Comparison of ENCODE assay signal across 12 cellular contexts in genomic region chr20:34582221-34582620, GRCh38. TPM values are rescaled to one million over a fixed set of nuclear protein-coding genes. Genes with fewer than 3 reads are reported as not detected.
A peak's percentile ranks its signal among the peaks of the same experiment; 100 is the strongest.
DNase-seq lines count a peak whose midpoint lies in the region; ATAC-seq and TF ChIP-seq lines count a peak whose summit lies in the region.
"Had no signal": no experiment of that assay in that cellular context is flagged by ENCODE, and none has a peak within 500 bp of the region (broad histone marks: within the 10 kb centered on the region; RNA-seq: fewer than 3 reads in every experiment).

No MANE protein-coding gene starts in this region.

- POLR2A ChIA-PET in OCI-LY7 (lab: Charles Lee), result no interaction called here

- H2BK12ac ChIP-seq in mesenchymal stem cell (ENCODE audit: low read length in 2 of 2), result no peak overlapping the region

- peaks cover 17% of the 10 kb centered on the region for H3K36me3 Mint-ChIP-seq in activated naive CD4-positive, alpha-beta T cell treated with anti-CD3 and anti-CD28 coated beads for 36 hours (ENCODE audit: low read depth)
- peaks cover 22% of the 10 kb centered on the region for H3K36me3 Mint-ChIP-seq in activated naive CD8-positive, alpha-beta T cell treated with anti-CD3 and anti-CD28 coated beads, Interleukin-2, amount 50 U/mL, for 24 hours (ENCODE audit: low read depth)

- intact Hi-C loops in activated naive CD4-positive, alpha-beta T cell treated with anti-CD3 and anti-CD28 coated beads for 36 hours (cut with micrococcal nuclease), result loop anchor here (1.0 to 5.0 kb wide), 4 partner anchors 43 to 470 kb away; partner anchors contain the start of genes AHCY, EIF2S2 and PIGU
- intact Hi-C loops in testis (cut with DNase I; ENCODE audit: low total_unique reads), result no loop called here
- intact Hi-C loops in OCI-LY7 (cut with micrococcal nuclease; ENCODE audit: unreplicated experiment), result no loop called here
- intact Hi-C loops in mammary epithelial cell (cut with micrococcal nuclease), result no loop called here

- no peaks in the 10 kb centered on the region for H3K9me3 Mint-ChIP-seq in activated naive CD4-positive, alpha-beta T cell treated with anti-CD3 and anti-CD28 coated beads for 36 hours
- no peaks in the 10 kb centered on the region for H3K9me3 Mint-ChIP-seq in activated naive CD8-positive, alpha-beta T cell treated with anti-CD3 and anti-CD28 coated beads, Interleukin-2, amount 50 U/mL, for 24 hours

- H3K4me3 ChIP-seq in mesenchymal stem cell (ENCODE audit: insufficient read depth in 1 of 2, low read depth in 1 of 2, low read length in 2 of 2) (peak overlapping the region in 1 of 2 experiments; percentile 46), testis (no peak overlapping the region), OCI-LY7 (ENCODE audit: low read depth, low read length, poor library complexity, severe bottlenecking) (no peak overlapping the region), mammary epithelial cell (replicated peaks in 1 of 3; ENCODE audit: insufficient read depth in 1 of 3, low read depth in 2 of 3, low read length in 3 of 3) (no peak overlapping the region)

- H3K9me2 ChIP-seq in OCI-LY7 (ENCODE audit: insufficient read depth, low read length), result no peaks in the 10 kb centered on the region

- dilution Hi-C loops in mammary epithelial cell (cut with HindIII; ENCODE audit: low sequenced_read_pairs), result no loop called here

- no peak overlapping the region for H3K18ac ChIP-seq in mesenchymal stem cell (ENCODE audit: low read depth in 1 of 2, low read length in 2 of 2)

- peak overlapping the region; percentile 94 for H3K27ac Mint-ChIP-seq in activated naive CD4-positive, alpha-beta T cell treated with anti-CD3 and anti-CD28 coated beads for 36 hours
- H3K27ac Mint-ChIP-seq in activated naive CD8-positive, alpha-beta T cell treated with anti-CD3 and anti-CD28 coated beads, Interleukin-2, amount 50 U/mL, for 24 hours, result peak overlapping the region; percentile 57

- no peak overlapping the region for H4K91ac ChIP-seq in mesenchymal stem cell (ENCODE audit: low read length)

- no peak overlapping the region for H3K4me3 Mint-ChIP-seq in activated naive CD4-positive, alpha-beta T cell treated with anti-CD3 and anti-CD28 coated beads for 36 hours
- no peak overlapping the region for H3K4me3 Mint-ChIP-seq in activated naive CD8-positive, alpha-beta T cell treated with anti-CD3 and anti-CD28 coated beads, Interleukin-2, amount 50 U/mL, for 24 hours

- no peak overlapping the region for H3K4me2 ChIP-seq in mesenchymal stem cell (ENCODE audit: low read length, poor library complexity, severe bottlenecking)
- no peak overlapping the region for H3K4me2 ChIP-seq in OCI-LY7 (ENCODE audit: low read length)
- no peak overlapping the region for H3K4me2 ChIP-seq in mammary epithelial cell (ENCODE audit: insufficient read depth, low read depth, low read length)

- no peak overlapping the region for H2AK5ac ChIP-seq in mesenchymal stem cell (ENCODE audit: low read length, severe bottlenecking)

- no peak overlapping the region for H3K4ac ChIP-seq in mesenchymal stem cell (ENCODE audit: low read depth in 1 of 2, low read length in 2 of 2)

- no peaks in the 10 kb centered on the region for H3K79me1 ChIP-seq in mesenchymal stem cell (replicated peaks; ENCODE audit: low read length, poor library complexity, severe bottlenecking)

- no peak overlapping the region for H2BK120ac ChIP-seq in mesenchymal stem cell (ENCODE audit: low read depth, low read length)

- H3K36me3 ChIP-seq in mesenchymal stem cell (ENCODE audit: control insufficient read depth in 1 of 2, insufficient read depth in 2 of 2, low read depth in 1 of 2, low read length in 2 of 2) (peaks cover 10 to 28% of the 10 kb centered on the region in 2 experiments), testis (ENCODE audit: low read depth, missing control alignments) (no peaks in the 10 kb centered on the region), OCI-LY7 (ENCODE audit: insufficient read depth, low read length) (peaks cover 47% of the 10 kb centered on the region), mammary epithelial cell (ENCODE audit: insufficient read depth, low read length) (no peaks in the 10 kb centered on the region)

- H3K27ac ChIP-seq in mesenchymal stem cell (ENCODE audit: low read length, poor library complexity, severe bottlenecking) (no peak overlapping the region), testis (no peak overlapping the region), OCI-LY7 (ENCODE audit: low read depth, low read length, poor library complexity, severe bottlenecking) (no peak overlapping the region), mammary epithelial cell (ENCODE audit: insufficient read depth, low read depth, low read length) (no peak overlapping the region)

- peak overlapping the region; percentile 64 for H4K8ac ChIP-seq in mesenchymal stem cell (ENCODE audit: low read length)

- peaks cover 17% of the 10 kb centered on the region for H3K4me1 ChIP-seq in mesenchymal stem cell (ENCODE audit: control insufficient read depth, insufficient read depth, low read depth, low read length)
- peaks cover 15% of the 10 kb centered on the region for H3K4me1 ChIP-seq in testis
- peaks cover 10% of the 10 kb centered on the region for H3K4me1 ChIP-seq in OCI-LY7 (ENCODE audit: insufficient read depth, low read length, poor library complexity, severe bottlenecking)
- peaks cover 30% of the 10 kb centered on the region for H3K4me1 ChIP-seq in mammary epithelial cell (ENCODE audit: insufficient read depth, low read length)

- ATAC-seq in activated naive CD8-positive, alpha-beta T cell treated with anti-CD3 and anti-CD28 coated beads, Interleukin-2, amount 50 U/mL, for 24 hours, result no peak
- ATAC-seq in GM21737 (IDR thresholded peaks at IDR 0.05; ENCODE audit: unreplicated experiment), result no peak

- in situ Hi-C loops in mammary epithelial cell (cut with MboI; ENCODE audit: low sequenced_read_pairs in 2 of 2), result no loop called here

- no peak overlapping the region for H3K23ac ChIP-seq in mesenchymal stem cell (ENCODE audit: low read length in 2 of 2)

- no peaks in the 10 kb centered on the region for H3K27me3 Mint-ChIP-seq in activated naive CD4-positive, alpha-beta T cell treated with anti-CD3 and anti-CD28 coated beads for 36 hours (ENCODE audit: low read depth)
- H3K27me3 Mint-ChIP-seq in activated naive CD8-positive, alpha-beta T cell treated with anti-CD3 and anti-CD28 coated beads, Interleukin-2, amount 50 U/mL, for 24 hours, result no peaks in the 10 kb centered on the region

- no peak overlapping the region for H2AFZ ChIP-seq in mesenchymal stem cell (ENCODE audit: low read depth, low read length)
- no peak overlapping the region for H2AFZ ChIP-seq in OCI-LY7 (ENCODE audit: low read length)
- no peak overlapping the region for H2AFZ ChIP-seq in mammary epithelial cell (ENCODE audit: low read depth, low read length)

- no peak overlapping the region for H2BK15ac ChIP-seq in mesenchymal stem cell (ENCODE audit: low read depth, poor library complexity, severe bottlenecking)

- no peak for TF ChIP-seq POLR2A in testis (IDR thresholded peaks at IDR 0.05)

- WGBS in mesenchymal stem cell, result 89% methylated on average over 2 of the region's 4 CpGs
- WGBS in testis, 2 donors, result 86 to 90% methylated on average over 4 of the region's 4 CpGs
- WGBS in mammary epithelial cell (ENCODE audit: low coverage, missing lambda C conversion rate), result 96% methylated on average over 3 of the region's 4 CpGs

- H3K27me3 ChIP-seq in mesenchymal stem cell (ENCODE audit: control insufficient read depth in 1 of 2, insufficient read depth in 1 of 2, low read length in 2 of 2), result no peaks in the 10 kb centered on the region
- no peaks in the 10 kb centered on the region for H3K27me3 ChIP-seq in testis
- no peaks in the 10 kb centered on the region for H3K27me3 ChIP-seq in mammary epithelial cell (ENCODE audit: insufficient read depth, low read length)

- no peak overlapping the region for H2BK5ac ChIP-seq in mesenchymal stem cell (ENCODE audit: low read depth, low read length, poor library complexity, severe bottlenecking)

- H3K79me2 ChIP-seq in OCI-LY7 (ENCODE audit: insufficient read depth, low read depth, low read length) (no peaks in the 10 kb centered on the region), mammary epithelial cell (ENCODE audit: insufficient read depth, low read length) (no peaks in the 10 kb centered on the region)

- H3K14ac ChIP-seq in mesenchymal stem cell (ENCODE audit: low read length in 2 of 2), result no peak overlapping the region

- BruUV-seq in OCI-LY7 (replicated peaks; lab: Mats Ljungman, UMichigan) (no TSS peak), mammary epithelial cell (replicated peaks; lab: Mats Ljungman, UMichigan) (no TSS peak)

- CTCF ChIA-PET in activated naive CD4-positive, alpha-beta T cell treated with anti-CD3 and anti-CD28 coated beads for 36 hours (lab: Charles Lee), result interaction anchor here (1.0 to 2.6 kb wide), 3 partner anchors 10 to 126 kb away, joined by 3 to 7 read pairs (median 6); no protein-coding TSS in a partner anchor
- CTCF ChIA-PET in OCI-LY7 (lab: Charles Lee; ENCODE audit: unreplicated experiment) (no interaction called here), mammary epithelial cell (lab: Charles Lee; ENCODE audit: low non-redundant PET) (no interaction called here)

- H3K9ac ChIP-seq in mesenchymal stem cell (ENCODE audit: low read length) (peak overlapping the region; percentile 55), mammary epithelial cell (ENCODE audit: insufficient read depth, low read length) (no peak overlapping the region)

- H3K9me3 ChIP-seq in mesenchymal stem cell (ENCODE audit: control insufficient read depth, low read length) (no peaks in the 10 kb centered on the region), testis (no peaks in the 10 kb centered on the region), OCI-LY7 (ENCODE audit: low read length) (no peaks in the 10 kb centered on the region), mammary epithelial cell (replicated peaks; ENCODE audit: insufficient read depth, low read length) (no peaks in the 10 kb centered on the region)

- peaks cover 24% of the 10 kb centered on the region for H3K4me1 Mint-ChIP-seq in activated naive CD4-positive, alpha-beta T cell treated with anti-CD3 and anti-CD28 coated beads for 36 hours (ENCODE audit: low read depth)
- H3K4me1 Mint-ChIP-seq in activated naive CD8-positive, alpha-beta T cell treated with anti-CD3 and anti-CD28 coated beads, Interleukin-2, amount 50 U/mL, for 24 hours, result peaks cover 25% of the 10 kb centered on the region

- H4K20me1 ChIP-seq in OCI-LY7 (ENCODE audit: insufficient read depth, low read length) (no peaks in the 10 kb centered on the region), mammary epithelial cell (ENCODE audit: insufficient read depth, low read length) (no peaks in the 10 kb centered on the region)

- TF ChIP-seq CTCF in testis (IDR thresholded peaks at IDR 0.05) (no peak), OCI-LY7 (conservative IDR thresholded peaks at IDR 0.05; ENCODE audit: low read length) (no peak), mammary epithelial cell (conservative IDR thresholded peaks at IDR 0.05 in 1 of 2, IDR thresholded peaks at IDR 0.05 in 1 of 2; ENCODE audit: extremely low read depth in 1 of 2, insufficient read depth in 1 of 2, low read depth in 1 of 2, low read length in 2 of 2) (no peak)

- no peak for DNase-seq in activated naive CD4-positive, alpha-beta T cell treated with anti-CD3 and anti-CD28 coated beads for 36 hours
- DNase-seq in activated naive CD4-positive, alpha-beta T cell (lab: John Stamatoyannopoulos, UW), result no peak
- no peak for DNase-seq in activated naive CD8-positive, alpha-beta T cell treated with anti-CD3 and anti-CD28 coated beads, Interleukin-2, amount 50 U/mL, for 24 hours
- no peak for DNase-seq in mesenchymal stem cell
- peak; percentile 7 for DNase-seq in testis
- DNase-seq in OCI-LY7 (ENCODE audit: low spot score), result no peak
- DNase-seq in mammary epithelial cell, result no peak
- DNase-seq: cerebellar nuclear complex, DMS79 treated with DMSO at 0.1 percent for 48 hours, NCI-H2029 treated with DMSO at 0.1 percent for 48 hours had no signal

RNA-seq across cellular contexts. Expression of gene MAP1LC3A, which starts 23.7 kb away (rescaled TPM):
- 1 to 10 TPM; 1.6 to 1.7 TPM for total RNA-seq in activated naive CD4-positive, alpha-beta T cell treated with anti-CD3 and anti-CD28 coated beads for 36 hours
- 34.0 TPM for polyA plus RNA-seq in mesenchymal stem cell (2013, experiment 1 of 2)
- polyA plus RNA-seq in mesenchymal stem cell (2013, experiment 2 of 2), result 33.2 TPM
- 100 to 1,000 TPM in 1 of 2 donors, 10 to 100 TPM in 1; 100.0 to 104 TPM for total RNA-seq in testis
- 62.9 TPM for polyA plus RNA-seq in testis (ENCODE audit: insufficient read depth, low read depth, low replicate concordance)
- total RNA-seq in OCI-LY7 (2014; rRNA removed; shearing (Covaris generic)), result not detected in 2 replicates
- not detected in 2 replicates for total RNA-seq in OCI-LY7 (2022)
- total RNA-seq in mammary epithelial cell, result 10 to 100 TPM in 1 of 2 donors, 1 to 10 TPM in 1; 9.4 to 18.5 TPM
- 2.5 TPM for polyA plus RNA-seq in mammary epithelial cell
- polyA minus RNA-seq in mammary epithelial cell, result not detected
- total RNA-seq: HepG2 had no signal
- polyA plus RNA-seq: HepG2 had no signal

Comparison
In these comparisons a context has a peak if more than half of its experiments do, and no peak if none do; other contexts are left out.
1. RNA of gene MAP1LC3A, which starts 23.7 kb away (total RNA-seq): 100.0 to 104 TPM in testis; 9.4 to 18.5 TPM in mammary epithelial cell, 1.6 to 1.7 TPM in activated naive CD4-positive, alpha-beta T cell treated with anti-CD3 and anti-CD28 coated beads for 36 hours and not detected in OCI-LY7; every median in the first group is over 4 times any median in the second.